In the genomic region with DNA sequence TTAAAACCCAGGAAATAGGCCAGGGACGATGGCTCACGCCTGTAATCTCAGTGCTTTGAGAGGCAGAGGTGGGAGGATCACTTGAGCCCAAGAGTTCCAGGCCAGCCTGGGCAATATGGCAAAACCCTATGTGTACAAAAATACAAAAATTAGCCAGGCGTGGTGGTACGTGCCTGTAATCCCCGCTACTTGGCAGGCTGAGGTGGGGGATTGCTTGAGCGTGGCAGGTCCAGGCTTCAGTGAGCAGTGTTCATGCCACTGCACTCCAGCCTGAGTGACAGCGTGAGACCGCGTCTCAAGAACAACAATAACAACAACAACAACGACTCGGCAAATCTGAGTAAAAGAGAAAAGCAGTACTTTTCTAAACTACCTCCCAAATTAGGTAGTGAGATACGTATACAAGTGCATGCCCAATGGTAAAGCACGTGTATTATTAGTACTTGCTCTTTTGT, we compare ENCODE assay signal across 12 cellular contexts. TPM values are rescaled to one million over a fixed set of nuclear protein-coding genes. Genes with fewer than 3 reads are reported as not detected.
DNase-seq lines count a peak whose midpoint lies in the region; ATAC-seq, FAIRE-seq and TF ChIP-seq lines count a peak whose summit lies in the region.
"Had no signal": no experiment of that assay in that cellular context is flagged by ENCODE, and none has a peak within 500 bp of the region (broad histone marks: within the 10 kb centered on the region; RNA-seq: fewer than 3 reads in every experiment).

No MANE protein-coding gene starts in this region.

- H3K27me3 Mint-ChIP-seq in central memory CD8-positive, alpha-beta T cell, result no peaks in the 10 kb centered on the region

- H3K4me3 ChIP-seq in smooth muscle cell (no peak overlapping the region), mucosa of descending colon (no peak overlapping the region)

- ATAC-seq in GM19438 (IDR thresholded peaks at IDR 0.05; ENCODE audit: low read depth, unreplicated experiment) (peak; percentile 66), HG03139 (IDR thresholded peaks at IDR 0.05; ENCODE audit: unreplicated experiment) (peak; percentile 53), mucosa of descending colon (no peak)
- ATAC-seq in central memory CD8-positive, alpha-beta T cell (replicated peaks; ENCODE audit: extremely low read depth, poor library complexity, severe bottlenecking), result no peak

- H3K27me3 ChIP-seq in smooth muscle cell (ENCODE audit: low read depth), result no peaks in the 10 kb centered on the region

- no peak overlapping the region for H3K4me2 ChIP-seq in smooth muscle cell

- peaks cover 100% of the 10 kb centered on the region for H3K79me2 ChIP-seq in smooth muscle cell (ENCODE audit: low read depth)

- no peaks in the 10 kb centered on the region for H3K36me3 ChIP-seq in smooth muscle cell (ENCODE audit: low read depth)
- no peaks in the 10 kb centered on the region for H3K36me3 ChIP-seq in mucosa of descending colon (ENCODE audit: low read depth)

- H3K9me3 ChIP-seq in smooth muscle cell (replicated peaks; ENCODE audit: low read depth) (no peaks in the 10 kb centered on the region), mucosa of descending colon (no peaks in the 10 kb centered on the region)

- H4K20me1 ChIP-seq in smooth muscle cell (ENCODE audit: low read depth), result peaks cover 95% of the 10 kb centered on the region

- no peaks in the 10 kb centered on the region for H3F3A ChIP-seq in smooth muscle cell (ENCODE audit: low read depth)

- TF ChIP-seq CTCF in smooth muscle cell (IDR thresholded peaks at IDR 0.05; ENCODE audit: borderline replicate concordance, insufficient read depth, poor library complexity, severe bottlenecking), result no peak
- TF ChIP-seq CTCF in mucosa of descending colon (IDR thresholded peaks at IDR 0.05), result no peak

- H3K9me3 Mint-ChIP-seq in central memory CD8-positive, alpha-beta T cell, result no peaks in the 10 kb centered on the region

- no peak overlapping the region for H3K9ac ChIP-seq in smooth muscle cell (ENCODE audit: low read depth)

- DNase-seq in GM12892 (ENCODE audit: insufficient read length), result no peak
- DNase-seq in central memory CD8-positive, alpha-beta T cell (ENCODE audit: low spot score in 2 of 2), result no peak
- no peak for DNase-seq in NAMALWA (ENCODE audit: low spot score)
- DNase-seq in NOMO-1 treated with dmso at 0.1 percent for 144 hours (lab: John Stamatoyannopoulos, UW; ENCODE audit: unreplicated experiment), result no peak
- DNase-seq in smooth muscle cell (lab: John Stamatoyannopoulos, UW; ENCODE audit: unreplicated experiment), result no peak
- no peak for DNase-seq in mucosa of descending colon
- DNase-seq: activated naive CD4-positive, alpha-beta T cell treated with Interleukin-2 at 50 U/mL for 16 hours; foreskin melanocyte had no signal

- peak; percentile 77 for FAIRE-seq in GM12892 (lab: Jason Lieb, UNC)

- H3K27ac ChIP-seq in smooth muscle cell (ENCODE audit: low read depth), result no peak overlapping the region

- peak overlapping the region; percentile 15 for H3K4me3 Mint-ChIP-seq in central memory CD8-positive, alpha-beta T cell
- H3K4me3 Mint-ChIP-seq: neural crest cell had no signal

- H3K36me3 Mint-ChIP-seq in central memory CD8-positive, alpha-beta T cell (ENCODE audit: insufficient read depth), result peaks cover 3% of the 10 kb centered on the region

- intact Hi-C loops in mucosa of descending colon (cut with DNase I, micrococcal nuclease), result no loop called here

- H3K4me1 Mint-ChIP-seq in central memory CD8-positive, alpha-beta T cell, result peaks cover 66% of the 10 kb centered on the region

- TF ChIP-seq POLR2A in GM12892 (IDR thresholded peaks at IDR 0.05; ENCODE audit: low read depth, low read length), result no peak

- peak overlapping the region; percentile 90 for H3K27ac Mint-ChIP-seq in central memory CD8-positive, alpha-beta T cell (ENCODE audit: low read depth)

- 78% methylated on average over 13 of the region's 13 CpGs for WGBS in smooth muscle cell (ENCODE audit: low lambda C conversion rate)

- peaks cover 11% of the 10 kb centered on the region for H3K4me1 ChIP-seq in smooth muscle cell (ENCODE audit: low read depth)
- peaks cover 25% of the 10 kb centered on the region for H3K4me1 ChIP-seq in mucosa of descending colon (ENCODE audit: low read depth)

- no peak overlapping the region for H2AFZ ChIP-seq in smooth muscle cell (ENCODE audit: low read depth)

RNA-seq across cellular contexts. Expression of gene NDUFC1, which starts 13.0 kb away (rescaled TPM):
- 43.4 TPM for polyA plus RNA-seq in GM12892 (2012; ENCODE audit: missing spikeins)
- 54.0 and 56.8 TPM in 2 replicates for total RNA-seq in smooth muscle cell
- polyA plus RNA-seq in smooth muscle cell, result 169 and 196 TPM in 2 replicates
- total RNA-seq in mucosa of descending colon, result 10 to 100 TPM; 68.0 to 89.3 (median 85.8) TPM

RNA-seq across cellular contexts. Expression of gene NAA15, which starts 13.9 kb away (rescaled TPM):
- polyA plus RNA-seq in GM12892 (2012; ENCODE audit: missing spikeins), result 35.4 TPM
- total RNA-seq in smooth muscle cell, result 27.0 and 36.7 TPM in 2 replicates
- 20.5 and 21.7 TPM in 2 replicates for polyA plus RNA-seq in smooth muscle cell
- total RNA-seq in mucosa of descending colon, result 10 to 100 TPM; 28.2 to 47.4 (median 33.2) TPM

RNA-seq across cellular contexts. Expression of gene MGARP, which starts 35.2 kb away (rescaled TPM):
- not detected for polyA plus RNA-seq in GM12892 (2012; ENCODE audit: missing spikeins)
- 0.36 TPM in 1 of 2 replicates, not detected in the other for total RNA-seq in smooth muscle cell
- polyA plus RNA-seq in smooth muscle cell, result 0.21 and 0.39 TPM in 2 replicates
- total RNA-seq in mucosa of descending colon, result under 1 TPM in 2 of 3 donors, not detected in 1; 0.29 to 0.73 TPM
- total RNA-seq: HT-29 had no signal

Comparison
In these comparisons a context has a peak if more than half of its experiments do, and no peak if none do; other contexts are left out.
1. ATAC-seq: peak in GM19438 (single experiment) and HG03139 (single experiment); none in central memory CD8-positive, alpha-beta T cell (single experiment) and mucosa of descending colon (single experiment).